Comparison of ENCODE assay signal across 19 cellular contexts in genomic region chr4:158162637-158163036, GRCh38. TPM values are rescaled to one million over a fixed set of nuclear protein-coding genes. Genes with fewer than 3 reads are reported as not detected.
DNase-seq lines count a peak whose midpoint lies in the region; FAIRE-seq and TF ChIP-seq lines count a peak whose summit lies in the region.
"Had no signal": no experiment of that assay in that cellular context is flagged by ENCODE, and none has a peak within 500 bp of the region (broad histone marks: within the 10 kb centered on the region; RNA-seq: fewer than 3 reads in every experiment).

No MANE protein-coding gene starts in this region.

- H4K20me1 ChIP-seq in Karpas-422 (ENCODE audit: insufficient read depth, low read depth, low read length) = no peaks in the 10 kb centered on the region

- no peaks in the 10 kb centered on the region for H3K4me1 ChIP-seq in Karpas-422 (ENCODE audit: low read length)

- no peaks in the 10 kb centered on the region for H3K9me3 Mint-ChIP-seq in dendritic cell treated with granulocyte-macrophage colony-stimulating factor and Interleukin-4, amounts not matched to agents 40 ng/mL and 50 ng/mL, for 4 days
- H3K9me3 Mint-ChIP-seq in nephron progenitor cell = no peaks in the 10 kb centered on the region
- H3K9me3 Mint-ChIP-seq: stimulated activated effector memory CD8-positive, alpha-beta T cell treated with anti-CD3 and anti-CD28 coated beads, Interleukin-12 subunit alpha, Interleukin-12 subunit beta, amount 100 ng/mL, for 72 hours had no signal

- H2AFZ ChIP-seq in Karpas-422 (ENCODE audit: low read length) = no peak overlapping the region

- DNase-seq in ACHN (peak; percentile 53), HTR-8/SVneo (ENCODE audit: insufficient read length, low spot score) (no peak), nephron progenitor cell (no peak), GDM1 (lab: John Stamatoyannopoulos, UW) (no peak), NCI-H1436 (lab: John Stamatoyannopoulos, UW) (no peak), Karpas-422 (no peak)
- DNase-seq in stimulated activated CD4-positive, alpha-beta T cell treated with anti-CD3 and anti-CD28 coated beads, Interleukin-1b, Interleukin-23, amount 100 ng/mL, for 48 hours = no peak
- DNase-seq: activated CD4-positive, CD25-positive, alpha-beta regulatory T cell treated with anti-CD3 and anti-CD28 coated beads, Interleukin-2, amount 50 U/mL, for 72 hours; activated naive CD4-positive, alpha-beta T cell; gastrocnemius medialis; NCI-H1105 treated with DMSO at 0.1 percent for 48 hours; SIG-M5 had no signal

- no peak overlapping the region for H3K9ac ChIP-seq in Karpas-422 (ENCODE audit: low read length)

- in situ Hi-C loops in ACHN (cut with HindIII; ENCODE audit: low pct_ligation_motif_present, low pct_unique_long_range_greater_than_20kb, low sequenced_read_pairs) = no loop called here

- H3K36me3 Mint-ChIP-seq in dendritic cell treated with granulocyte-macrophage colony-stimulating factor and Interleukin-4, amounts not matched to agents 40 ng/mL and 50 ng/mL, for 4 days (ENCODE audit: low read depth) = peaks cover 53% of the 10 kb centered on the region
- no peaks in the 10 kb centered on the region for H3K36me3 Mint-ChIP-seq in nephron progenitor cell (ENCODE audit: low read depth)
- H3K36me3 Mint-ChIP-seq: stimulated activated effector memory CD8-positive, alpha-beta T cell treated with anti-CD3 and anti-CD28 coated beads, Interleukin-12 subunit alpha, Interleukin-12 subunit beta, amount 100 ng/mL, for 72 hours had no signal

- no peaks in the 10 kb centered on the region for H3K36me3 ChIP-seq in Karpas-422 (ENCODE audit: insufficient read depth, low read length)
- H3K36me3 ChIP-seq: gastrocnemius medialis, neutrophil had no signal

- no peak overlapping the region for H3K4me3 Mint-ChIP-seq in dendritic cell treated with granulocyte-macrophage colony-stimulating factor and Interleukin-4, amounts not matched to agents 40 ng/mL and 50 ng/mL, for 4 days
- no peak overlapping the region for H3K4me3 Mint-ChIP-seq in nephron progenitor cell
- H3K4me3 Mint-ChIP-seq: stimulated activated effector memory CD8-positive, alpha-beta T cell treated with anti-CD3 and anti-CD28 coated beads, Interleukin-12 subunit alpha, Interleukin-12 subunit beta, amount 100 ng/mL, for 72 hours had no signal

- no peaks in the 10 kb centered on the region for H3K27me3 Mint-ChIP-seq in dendritic cell treated with granulocyte-macrophage colony-stimulating factor and Interleukin-4, amounts not matched to agents 40 ng/mL and 50 ng/mL, for 4 days
- H3K27me3 Mint-ChIP-seq in nephron progenitor cell (ENCODE audit: low read depth, poor library complexity) = no peaks in the 10 kb centered on the region

- no peak for TF ChIP-seq CTCF in nephron progenitor cell (IDR thresholded peaks at IDR 0.05)

- no peaks in the 10 kb centered on the region for H3K27me3 ChIP-seq in Karpas-422 (ENCODE audit: low read length)
- H3K27me3 ChIP-seq: gastrocnemius medialis, neutrophil had no signal

- H3K27ac ChIP-seq in Karpas-422 (ENCODE audit: low read length) = no peak overlapping the region
- H3K27ac ChIP-seq: neutrophil had no signal

- peak overlapping the region; percentile 83 for H3K27ac Mint-ChIP-seq in dendritic cell treated with granulocyte-macrophage colony-stimulating factor and Interleukin-4, amounts not matched to agents 40 ng/mL and 50 ng/mL, for 4 days
- H3K27ac Mint-ChIP-seq in nephron progenitor cell = peak overlapping the region; percentile 1
- H3K27ac Mint-ChIP-seq: stimulated activated effector memory CD8-positive, alpha-beta T cell treated with anti-CD3 and anti-CD28 coated beads, Interleukin-12 subunit alpha, Interleukin-12 subunit beta, amount 100 ng/mL, for 72 hours had no signal

- H3K4me2 ChIP-seq in Karpas-422 (ENCODE audit: low read depth, low read length, poor library complexity, severe bottlenecking) = no peak overlapping the region

- H3K9me2 ChIP-seq in Karpas-422 (replicated peaks; ENCODE audit: insufficient read depth, low read length) = no peaks in the 10 kb centered on the region

- intact Hi-C loops in dendritic cell treated with granulocyte-macrophage colony-stimulating factor and Interleukin-4, amounts not matched to agents 40 ng/mL and 50 ng/mL, for 4 days (cut with micrococcal nuclease) = no loop called here

- H3K9me3 ChIP-seq in Karpas-422 (ENCODE audit: low read length) = no peaks in the 10 kb centered on the region
- H3K9me3 ChIP-seq: gastrocnemius medialis, neutrophil had no signal

- FAIRE-seq in HTR-8/SVneo (lab: Jason Lieb, UNC) = peak; percentile 4
- FAIRE-seq: bronchial epithelial cell, D721Med, K562 had no signal

- H3K79me2 ChIP-seq in Karpas-422 (ENCODE audit: low read length) = no peaks in the 10 kb centered on the region

- H3K4me1 Mint-ChIP-seq in dendritic cell treated with granulocyte-macrophage colony-stimulating factor and Interleukin-4, amounts not matched to agents 40 ng/mL and 50 ng/mL, for 4 days (ENCODE audit: low read depth) = peaks cover 76% of the 10 kb centered on the region
- peaks cover 6% of the 10 kb centered on the region for H3K4me1 Mint-ChIP-seq in nephron progenitor cell
- H3K4me1 Mint-ChIP-seq: stimulated activated effector memory CD8-positive, alpha-beta T cell treated with anti-CD3 and anti-CD28 coated beads, Interleukin-12 subunit alpha, Interleukin-12 subunit beta, amount 100 ng/mL, for 72 hours had no signal

- no peak overlapping the region for H3K4me3 ChIP-seq in Karpas-422 (ENCODE audit: low read length)
- H3K4me3 ChIP-seq: gastrocnemius medialis, K562 had no signal

RNA-seq across cellular contexts. Expression of gene GASK1B, which starts 10.2 kb away (rescaled TPM):
- total RNA-seq in Karpas-422 (2014; rRNA removed; shearing (Covaris generic); ENCODE audit: low replicate concordance) = not detected in 2 replicates
- total RNA-seq: T-helper 2 cell treated with Interferon-gamma antibody and Interleukin-4, amounts not matched to agents 100 ng/mL and 5 ng/mL, for 36 hours had no signal

RNA-seq across cellular contexts. Expression of gene TMEM144, which starts 47.6 kb away (rescaled TPM):
- not detected in 2 replicates for total RNA-seq in Karpas-422 (2014; rRNA removed; shearing (Covaris generic); ENCODE audit: low replicate concordance)
